Comparison of ENCODE assay signal across 8 cellular contexts in genomic region chr19:5624741-5625140, GRCh38. TPM values are rescaled to one million over a fixed set of nuclear protein-coding genes. Genes with fewer than 3 reads are reported as not detected.
A peak's percentile ranks its signal among the peaks of the same experiment; 100 is the strongest.
DNase-seq lines count a peak whose midpoint lies in the region; TF ChIP-seq lines count a peak whose summit lies in the region.

No MANE protein-coding gene starts in this region.

- H3K36me3 ChIP-seq in Loucy (ENCODE audit: insufficient read depth, low read length) = peaks cover 43% of the 10 kb centered on the region
- H3K36me3 ChIP-seq in neuron (ENCODE audit: insufficient read depth, low read length) = peaks cover 65% of the 10 kb centered on the region

- H3K9ac ChIP-seq in Loucy (ENCODE audit: low read depth, low read length, poor library complexity, severe bottlenecking) = peak overlapping the region; percentile 96

- no peaks in the 10 kb centered on the region for H3K9me3 ChIP-seq in Loucy (ENCODE audit: insufficient read depth, low read depth, low read length)
- no peaks in the 10 kb centered on the region for H3K9me3 ChIP-seq in neuron (ENCODE audit: low read length)

- DNase-seq in CD14-positive monocyte (ENCODE audit: low spot score) = no peak
- no peak for DNase-seq in cerebellar cortex (ENCODE audit: low spot score)
- DNase-seq in iPS-NIHi11 (ENCODE audit: low spot score) = no peak
- no peak for DNase-seq in NCI-H1092 treated with DMSO at 0.1 percent for 48 hours (lab: John Stamatoyannopoulos, UW)
- DNase-seq in NOMO-1 treated with dmso at 0.1 percent for 144 hours (lab: John Stamatoyannopoulos, UW; ENCODE audit: unreplicated experiment) = no peak

- peaks cover 93% of the 10 kb centered on the region for H4K20me1 ChIP-seq in Loucy (ENCODE audit: insufficient read depth, low read length, poor library complexity, severe bottlenecking)

- H3K4me1 Mint-ChIP-seq in CD14-positive monocyte = peaks cover 69% of the 10 kb centered on the region
- H3K4me1 Mint-ChIP-seq in dendritic cell treated with granulocyte-macrophage colony-stimulating factor and Interleukin-4, amounts not matched to agents 40 ng/mL and 50 ng/mL, for 4 days (ENCODE audit: low read depth) = peaks cover 71% of the 10 kb centered on the region

- peaks cover 0 to 7% (median 0%) of the 10 kb centered on the region in 7 donors for H3K9me3 Mint-ChIP-seq in CD14-positive monocyte
- no peaks in the 10 kb centered on the region for H3K9me3 Mint-ChIP-seq in dendritic cell treated with granulocyte-macrophage colony-stimulating factor and Interleukin-4, amounts not matched to agents 40 ng/mL and 50 ng/mL, for 4 days

- H3K27me3 Mint-ChIP-seq in CD14-positive monocyte (ENCODE audit: low read depth in 3 of 3) = peaks cover 0 to 2% (median 0%) of the 10 kb centered on the region in 3 donors
- H3K27me3 Mint-ChIP-seq in dendritic cell treated with granulocyte-macrophage colony-stimulating factor and Interleukin-4, amounts not matched to agents 40 ng/mL and 50 ng/mL, for 4 days = no peaks in the 10 kb centered on the region

- no peaks in the 10 kb centered on the region for H3F3A ChIP-seq in Loucy (ENCODE audit: low read depth)

- peaks cover 42 to 56% of the 10 kb centered on the region in 2 donors for H3K36me3 Mint-ChIP-seq in CD14-positive monocyte
- peaks cover 98% of the 10 kb centered on the region for H3K36me3 Mint-ChIP-seq in dendritic cell treated with granulocyte-macrophage colony-stimulating factor and Interleukin-4, amounts not matched to agents 40 ng/mL and 50 ng/mL, for 4 days (ENCODE audit: low read depth)

- H3K27me3 ChIP-seq in Loucy (ENCODE audit: insufficient read depth, low read length, poor library complexity, severe bottlenecking) = peaks cover 6% of the 10 kb centered on the region
- H3K27me3 ChIP-seq in neuron (ENCODE audit: insufficient read depth, low read length) = no peaks in the 10 kb centered on the region

- H3K4me3 ChIP-seq in Loucy (ENCODE audit: low read length, poor library complexity, severe bottlenecking) (peak overlapping the region; percentile 100), neuron (ENCODE audit: low read length) (peak overlapping the region; percentile 100)

- intact Hi-C loops in CD14-positive monocyte (cut with micrococcal nuclease) = no loop called here
- intact Hi-C loops in dendritic cell treated with granulocyte-macrophage colony-stimulating factor and Interleukin-4, amounts not matched to agents 40 ng/mL and 50 ng/mL, for 4 days (cut with micrococcal nuclease) = no loop called here

- TF ChIP-seq CTCF in CD14-positive monocyte (IDR thresholded peaks at IDR 0.05) = no peak
- TF ChIP-seq CTCF in Loucy (conservative IDR thresholded peaks at IDR 0.05; ENCODE audit: low read length) = no peak

- peaks cover 97% of the 10 kb centered on the region for H3K79me2 ChIP-seq in Loucy (ENCODE audit: insufficient read depth, low read length)

- H3K4me1 ChIP-seq in Loucy (ENCODE audit: insufficient read depth, low read length, poor library complexity, severe bottlenecking) (peaks cover 70% of the 10 kb centered on the region), neuron (ENCODE audit: insufficient read depth, low read length) (peaks cover 35% of the 10 kb centered on the region)

- peak overlapping the region; percentile 65 to 99 (median 91) for H3K27ac Mint-ChIP-seq in CD14-positive monocyte
- H3K27ac Mint-ChIP-seq in dendritic cell treated with granulocyte-macrophage colony-stimulating factor and Interleukin-4, amounts not matched to agents 40 ng/mL and 50 ng/mL, for 4 days = peak overlapping the region; percentile 100

- H3K9me2 ChIP-seq in Loucy (replicated peaks; ENCODE audit: low read depth, low read length) = no peaks in the 10 kb centered on the region

- H3K4me2 ChIP-seq in Loucy (ENCODE audit: low read depth, low read length, poor library complexity, severe bottlenecking) = peak overlapping the region; percentile 99

- peak overlapping the region; percentile 99 for H3K4me3 Mint-ChIP-seq in CD14-positive monocyte
- H3K4me3 Mint-ChIP-seq in dendritic cell treated with granulocyte-macrophage colony-stimulating factor and Interleukin-4, amounts not matched to agents 40 ng/mL and 50 ng/mL, for 4 days = peak overlapping the region; percentile 100

- H2AFZ ChIP-seq in Loucy (ENCODE audit: low read length) (no peak overlapping the region), neuron (ENCODE audit: low read depth, low read length) (no peak overlapping the region)

RNA-seq across cellular contexts. Expression of gene SAFB, which starts 1.9 kb away (rescaled TPM):
- polyA plus RNA-seq in CD14-positive monocyte = 10 to 100 TPM; 12.2 to 23.1 TPM

RNA-seq across cellular contexts. Expression of gene SAFB2, which starts 2.2 kb away (rescaled TPM):
- polyA plus RNA-seq in CD14-positive monocyte = 10 to 100 TPM in 1 of 2 donors, 1 to 10 TPM in 1; 7.5 to 14.7 TPM

RNA-seq across cellular contexts. Expression of gene MICOS13, which starts 55.6 kb away (rescaled TPM):
- 10 to 100 TPM; 78.6 to 82.7 TPM for polyA plus RNA-seq in CD14-positive monocyte

RNA-seq across cellular contexts. Expression of gene HSD11B1L, which starts 56.1 kb away (rescaled TPM):
- 1 to 10 TPM; 1.9 to 2.4 TPM for polyA plus RNA-seq in CD14-positive monocyte

RNA-seq across cellular contexts. Expression of gene TINCR, which starts 57.0 kb away (rescaled TPM):
- polyA plus RNA-seq in CD14-positive monocyte = not detected
